20 cellular contexts compared by ENCODE assay signal in genomic region chr2:8513601-8514273, GRCh38.
DNase-seq lines count a peak whose midpoint lies in the region; ATAC-seq and TF ChIP-seq lines count a peak whose summit lies in the region.
"Had no signal": no experiment of that assay in that cellular context is flagged by ENCODE, and none has a peak within 500 bp of the region (broad histone marks: within the 10 kb centered on the region; RNA-seq: fewer than 3 reads in every experiment).

No MANE protein-coding gene starts in this region.

- 0 out of 2 replicates have a peak, but pooled peaks cover 7% of the 10 kb centered on the region for H3K36me3 ChIP-seq in BLaER1
- H3K36me3 ChIP-seq: ascending aorta, prostate gland, SJCRH30 had no signal

- H3K27me3 Mint-ChIP-seq in CD14-positive monocyte (ENCODE audit: low read depth in 3 of 3), result peaks cover 0 to 2% (median 0%) of the 10 kb centered on the region in 3 donors
- H3K27me3 Mint-ChIP-seq in activated CD8-positive, alpha-beta T cell treated with anti-CD3 and anti-CD28 coated beads for 36 hours, result no peaks in the 10 kb centered on the region
- peaks cover 15% of the 10 kb centered on the region for H3K27me3 Mint-ChIP-seq in memory B cell
- H3K27me3 Mint-ChIP-seq in MCF 10A (ENCODE audit: insufficient read depth, unreplicated experiment), result no peaks in the 10 kb centered on the region

- H4K20me1 ChIP-seq in BLaER1, result no peaks in the 10 kb centered on the region

- H3K4me2 ChIP-seq in BLaER1, result peak overlapping the region; percentile 86

- no peaks in the 10 kb centered on the region for H3K27me3 ChIP-seq in BLaER1
- H3K27me3 ChIP-seq: ascending aorta, testis had no signal

- TF ChIP-seq CTCF in CD14-positive monocyte (IDR thresholded peaks at IDR 0.05) (no peak), MCF 10A (IDR thresholded peaks at IDR 0.05; ENCODE audit: unreplicated experiment) (no peak)
- no peak for TF ChIP-seq CTCF in activated CD8-positive, alpha-beta T cell treated with anti-CD3 and anti-CD28 coated beads for 36 hours (IDR thresholded peaks at IDR 0.05)

- peaks cover 41% of the 10 kb centered on the region for H3K9me3 ChIP-seq in BLaER1
- H3K9me3 ChIP-seq: ascending aorta, prostate gland, SJCRH30, testis had no signal

- H3K27ac ChIP-seq in BLaER1, result peak overlapping the region; percentile 81; the same call in 1 of the 2 replicates
- H3K27ac ChIP-seq: ascending aorta, prostate gland, SJCRH30, testis had no signal

- H3K4me1 ChIP-seq in BLaER1, result peaks cover 69% of the 10 kb centered on the region
- H3K4me1 ChIP-seq: prostate gland, SJCRH30 had no signal

- H3K4me1 Mint-ChIP-seq in CD14-positive monocyte (peaks cover 75% of the 10 kb centered on the region), memory B cell (peaks cover 22% of the 10 kb centered on the region), MCF 10A (ENCODE audit: insufficient read depth, unreplicated experiment) (no peaks in the 10 kb centered on the region)
- peaks cover 54% of the 10 kb centered on the region for H3K4me1 Mint-ChIP-seq in activated CD8-positive, alpha-beta T cell treated with anti-CD3 and anti-CD28 coated beads for 36 hours (ENCODE audit: low read depth)

- H3K4me3 ChIP-seq in BLaER1, result no peak overlapping the region
- H3K4me3 ChIP-seq: ascending aorta, lung, prostate gland, SJCRH30, skin epidermis, testis had no signal

- peaks cover 4 to 13% (median 9%) of the 10 kb centered on the region in 7 donors for H3K9me3 Mint-ChIP-seq in CD14-positive monocyte
- H3K9me3 Mint-ChIP-seq in activated CD8-positive, alpha-beta T cell treated with anti-CD3 and anti-CD28 coated beads for 36 hours, result peaks cover 20% of the 10 kb centered on the region
- peaks cover 17% of the 10 kb centered on the region for H3K9me3 Mint-ChIP-seq in memory B cell
- peaks cover 23% of the 10 kb centered on the region for H3K9me3 Mint-ChIP-seq in MCF 10A (ENCODE audit: unreplicated experiment)

- H3K36me3 Mint-ChIP-seq in CD14-positive monocyte (peaks cover 1 to 4% of the 10 kb centered on the region in 2 donors), memory B cell (peaks cover 13% of the 10 kb centered on the region), MCF 10A (ENCODE audit: insufficient read depth, unreplicated experiment) (no peaks in the 10 kb centered on the region)
- peaks cover 16% of the 10 kb centered on the region for H3K36me3 Mint-ChIP-seq in activated CD8-positive, alpha-beta T cell treated with anti-CD3 and anti-CD28 coated beads for 36 hours (ENCODE audit: low read depth)

- intact Hi-C loops in CD14-positive monocyte (cut with micrococcal nuclease), result no loop called here
- intact Hi-C loops in activated CD8-positive, alpha-beta T cell treated with anti-CD3 and anti-CD28 coated beads for 36 hours (cut with micrococcal nuclease), result loop anchor here (10.0 kb wide), 1 partner anchor 171 kb away; the partner anchor contains the start of gene ID2
- intact Hi-C loops in MCF 10A (cut with micrococcal nuclease), result no loop called here

- DNase-seq in CD14-positive monocyte (ENCODE audit: low spot score) (no peak), memory B cell (ENCODE audit: low spot score in 2 of 2) (no peak), mucosa of gallbladder (ENCODE audit: low spot score) (no peak), MCF 10A (ENCODE audit: unreplicated experiment) (no peak)
- no peak for DNase-seq in activated CD8-positive, alpha-beta T cell treated with anti-CD3 and anti-CD28 coated beads for 36 hours
- DNase-seq: activated CD4-positive, alpha-beta T cell treated with anti-CD3 and anti-CD28 coated beads for 1 hour; C1 segment of cervical spinal cord; Kasumi-1; naive B cell; NCI-H526 treated with DMSO at 0.1 percent for 48 hours; PC-3; SJCRH30; stimulated activated CD4-positive, alpha-beta T cell treated with anti-CD3 and anti-CD28 coated beads, Interleukin-4, amount 100 ng/mL, for 4 hours; testis had no signal

- CTCF ChIA-PET in activated CD8-positive, alpha-beta T cell treated with anti-CD3 and anti-CD28 coated beads for 36 hours (lab: Charles Lee), result interaction anchor here (1.2 to 2.6 kb wide), 2 partner anchors 30 to 31 kb away, joined by 3 to 12 read pairs; no protein-coding TSS in a partner anchor
- CTCF ChIA-PET in MCF 10A (lab: Yijun Ruan, JAX), result no interaction called here

- BruUV-seq in MCF 10A (replicated peaks; lab: Mats Ljungman, UMichigan), result no TSS peak

- ATAC-seq in activated CD8-positive, alpha-beta T cell treated with anti-CD3 and anti-CD28 coated beads for 36 hours, result no peak
- ATAC-seq in memory B cell (ENCODE audit: low read depth) (no peak), HG03520 (IDR thresholded peaks at IDR 0.05; ENCODE audit: unreplicated experiment) (no peak)
- ATAC-seq: PC-3 had no signal

- peak overlapping the region in 4 of 7 donors; percentile 14 to 58 (median 55) for H3K27ac Mint-ChIP-seq in CD14-positive monocyte
- H3K27ac Mint-ChIP-seq in activated CD8-positive, alpha-beta T cell treated with anti-CD3 and anti-CD28 coated beads for 36 hours, result peak overlapping the region; percentile 96
- H3K27ac Mint-ChIP-seq in memory B cell, result no peak overlapping the region
- no peak overlapping the region for H3K27ac Mint-ChIP-seq in MCF 10A (ENCODE audit: low read depth, unreplicated experiment)

- H3K9ac ChIP-seq in BLaER1, result no peak overlapping the region

- H3K4me3 Mint-ChIP-seq in CD14-positive monocyte (no peak overlapping the region), memory B cell (peak overlapping the region; percentile 7), MCF 10A (ENCODE audit: unreplicated experiment) (no peak overlapping the region)
- no peak overlapping the region for H3K4me3 Mint-ChIP-seq in activated CD8-positive, alpha-beta T cell treated with anti-CD3 and anti-CD28 coated beads for 36 hours

- POLR2A ChIA-PET in activated CD8-positive, alpha-beta T cell treated with anti-CD3 and anti-CD28 coated beads for 36 hours (lab: Charles Lee), result interaction anchor here (0.6 to 5.2 kb wide), 3 partner anchors 26 to 167 kb away, joined by 4 to 34 read pairs (median 27); no protein-coding TSS in a partner anchor
- POLR2A ChIA-PET in MCF 10A (lab: Yijun Ruan, JAX), result no interaction called here

Comparison
In these comparisons a context has a peak if more than half of its experiments do, and no peak if none do; other contexts are left out.
1. H3K27ac Mint-ChIP-seq: peak in CD14-positive monocyte (4 of 7) and activated CD8-positive, alpha-beta T cell treated with anti-CD3 and anti-CD28 coated beads for 36 hours (single experiment); none in memory B cell (single experiment) and MCF 10A (single experiment).